In the genomic region with DNA sequence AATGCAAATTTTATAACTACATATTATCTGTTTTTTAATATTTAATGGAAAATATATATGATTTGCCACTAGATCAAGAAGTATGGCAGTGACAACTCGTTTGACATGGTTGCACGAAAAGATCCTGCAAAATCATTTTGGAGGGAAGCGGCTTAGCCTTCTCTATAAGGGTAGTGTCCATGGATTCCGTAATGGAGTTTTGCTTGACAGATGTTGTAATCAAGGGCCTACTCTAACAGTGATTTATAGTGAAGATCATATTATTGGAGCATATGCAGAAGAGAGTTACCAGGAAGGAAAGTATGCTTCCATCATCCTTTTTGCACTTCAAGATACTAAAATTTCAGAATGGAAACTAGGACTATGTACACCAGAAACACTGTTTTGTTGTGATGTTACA, we compare ENCODE assay signal across 9 cellular contexts. TPM values are rescaled to one million over a fixed set of nuclear protein-coding genes. Genes with fewer than 3 reads are reported as not detected.
DNase-seq lines count a peak whose midpoint lies in the region; ATAC-seq and TF ChIP-seq lines count a peak whose summit lies in the region.
"Had no signal": no experiment of that assay in that cellular context is flagged by ENCODE, and none has a peak within 500 bp of the region (broad histone marks: within the 10 kb centered on the region; RNA-seq: fewer than 3 reads in every experiment).

No MANE protein-coding gene starts in this region.

- DNase-seq in A172 (ENCODE audit: low spot score), result peak; percentile 13
- no peak for DNase-seq in activated naive CD8-positive, alpha-beta T cell treated with anti-CD3 and anti-CD28 coated beads, Interleukin-2, amount 10 ng/mL, durations not matched to agents 7 days and 5 days
- no peak for DNase-seq in memory B cell (ENCODE audit: low spot score in 2 of 2)
- no peak for DNase-seq in OCI-M2 (lab: John Stamatoyannopoulos, UW; ENCODE audit: unreplicated experiment)
- no peak for DNase-seq in H9
- DNase-seq in GF-D8 (lab: John Stamatoyannopoulos, UW), result no peak
- no peak for DNase-seq in mesenteric fat pad (ENCODE audit: low spot score)

- no peak overlapping the region for H3K27ac ChIP-seq in H9 (ENCODE audit: insufficient read length, low read depth, low read length)
- H3K27ac ChIP-seq: epithelial cell of prostate had no signal

- no peak overlapping the region for H3K14ac ChIP-seq in H9 (ENCODE audit: insufficient read depth, low read length)

- H3K27me3 Mint-ChIP-seq in activated naive CD8-positive, alpha-beta T cell treated with anti-CD3 and anti-CD28 coated beads, Interleukin-2, amount 10 ng/mL, durations not matched to agents 7 days and 5 days, result no peaks in the 10 kb centered on the region
- no peaks in the 10 kb centered on the region for H3K27me3 Mint-ChIP-seq in memory B cell
- peaks cover 25% of the 10 kb centered on the region for H3K27me3 Mint-ChIP-seq in H9 (ENCODE audit: low read depth)

- no peak overlapping the region for H2AK5ac ChIP-seq in H9 (ENCODE audit: insufficient read length, low read length)

- peaks cover 4% of the 10 kb centered on the region for H3K9me3 ChIP-seq in H9 (ENCODE audit: control insufficient read depth, low read depth, low read length)

- no peaks in the 10 kb centered on the region for H3K79me2 ChIP-seq in H9 (ENCODE audit: insufficient read depth, low read length)

- H3K9ac ChIP-seq in H9 (ENCODE audit: extremely low read depth, insufficient read length, low read length), result no peak overlapping the region

- no peak overlapping the region for H3K23ac ChIP-seq in H9 (ENCODE audit: insufficient read length, low read depth, low read length)

- H2BK5ac ChIP-seq in H9 (ENCODE audit: insufficient read length, low read length), result no peak overlapping the region

- no peaks in the 10 kb centered on the region for H3K79me1 ChIP-seq in H9 (ENCODE audit: insufficient read depth, low read depth, low read length, poor library complexity, severe bottlenecking)

- H4K20me1 ChIP-seq in H9 (ENCODE audit: control insufficient read depth, insufficient read depth, insufficient read length), result no peaks in the 10 kb centered on the region

- no peak overlapping the region for H2BK120ac ChIP-seq in H9 (ENCODE audit: low read depth, low read length, poor library complexity, severe bottlenecking)

- TF ChIP-seq CTCF in H9 (conservative IDR thresholded peaks at IDR 0.05), result no peak

- H3K27ac Mint-ChIP-seq in activated naive CD8-positive, alpha-beta T cell treated with anti-CD3 and anti-CD28 coated beads, Interleukin-2, amount 10 ng/mL, durations not matched to agents 7 days and 5 days, result peak overlapping the region; percentile 96
- peak overlapping the region; percentile 33 for H3K27ac Mint-ChIP-seq in memory B cell
- H3K27ac Mint-ChIP-seq in H9, result no peak overlapping the region

- no peak overlapping the region for H4K8ac ChIP-seq in H9 (replicated peaks; ENCODE audit: insufficient read length, low read depth, low read length)

- H3K4me1 Mint-ChIP-seq in activated naive CD8-positive, alpha-beta T cell treated with anti-CD3 and anti-CD28 coated beads, Interleukin-2, amount 10 ng/mL, durations not matched to agents 7 days and 5 days, result peaks cover 55% of the 10 kb centered on the region
- H3K4me1 Mint-ChIP-seq in memory B cell, result peaks cover 27% of the 10 kb centered on the region
- no peaks in the 10 kb centered on the region for H3K4me1 Mint-ChIP-seq in H9

- no peaks in the 10 kb centered on the region for H3K23me2 ChIP-seq in H9 (ENCODE audit: insufficient read length, low read depth, low read length, poor library complexity, severe bottlenecking)

- no peaks in the 10 kb centered on the region for H3K4me1 ChIP-seq in H9 (ENCODE audit: insufficient read depth, low read length)

- H2AFZ ChIP-seq in H9 (ENCODE audit: low read length), result no peak overlapping the region

- H2BK15ac ChIP-seq in H9 (ENCODE audit: low read depth, low read length), result no peak overlapping the region

- H3K4me3 Mint-ChIP-seq in activated naive CD8-positive, alpha-beta T cell treated with anti-CD3 and anti-CD28 coated beads, Interleukin-2, amount 10 ng/mL, durations not matched to agents 7 days and 5 days, result peak overlapping the region; percentile 97
- H3K4me3 Mint-ChIP-seq in memory B cell, result peak overlapping the region; percentile 80
- H3K4me3 Mint-ChIP-seq in H9, result no peak overlapping the region

- no peak overlapping the region for H2BK20ac ChIP-seq in H9 (ENCODE audit: low read depth, low read length, poor library complexity, severe bottlenecking)

- H3K9me3 Mint-ChIP-seq in activated naive CD8-positive, alpha-beta T cell treated with anti-CD3 and anti-CD28 coated beads, Interleukin-2, amount 10 ng/mL, durations not matched to agents 7 days and 5 days, result peaks cover 13% of the 10 kb centered on the region
- H3K9me3 Mint-ChIP-seq in memory B cell, result peaks cover 4% of the 10 kb centered on the region
- peaks cover 18 to 24% of the 10 kb centered on the region in 2 experiments for H3K9me3 Mint-ChIP-seq in H9

- H4K5ac ChIP-seq in H9 (ENCODE audit: insufficient read length, low read depth, low read length), result no peak overlapping the region

- no peak overlapping the region for H3K4ac ChIP-seq in H9 (ENCODE audit: low read depth, low read length)

- peaks cover 73% of the 10 kb centered on the region for H3K36me3 Mint-ChIP-seq in activated naive CD8-positive, alpha-beta T cell treated with anti-CD3 and anti-CD28 coated beads, Interleukin-2, amount 10 ng/mL, durations not matched to agents 7 days and 5 days
- peaks cover 9% of the 10 kb centered on the region for H3K36me3 Mint-ChIP-seq in memory B cell
- peaks cover 0 to 14% (median 2%) of the 10 kb centered on the region in 3 experiments; a peak in 3 of 7 replicates for H3K36me3 Mint-ChIP-seq in H9 (ENCODE audit: insufficient read depth in 1 of 3, low read depth in 3 of 3)

- no peak overlapping the region for H4K91ac ChIP-seq in H9 (ENCODE audit: insufficient read length, low read depth, low read length)

- H3K56ac ChIP-seq in H9 (ENCODE audit: insufficient read length, low read depth, low read length), result no peak overlapping the region

- no peak overlapping the region for H2BK12ac ChIP-seq in H9 (ENCODE audit: insufficient read length, low read depth, low read length)

- no peak overlapping the region for H3T11ph ChIP-seq in H9 (ENCODE audit: low read length)

- peak; percentile 39 for ATAC-seq in GM18909 (IDR thresholded peaks at IDR 0.05; ENCODE audit: poor library complexity, unreplicated experiment)
- ATAC-seq in activated naive CD8-positive, alpha-beta T cell treated with anti-CD3 and anti-CD28 coated beads, Interleukin-2, amount 10 ng/mL, durations not matched to agents 7 days and 5 days (ENCODE audit: low read depth), result no peak
- no peak for ATAC-seq in memory B cell (ENCODE audit: low read depth)

- WGBS in H9 (ENCODE audit: extremely low coverage, insufficient read length, low lambda C conversion rate), result no CpG with 5 or more reads among the region's 4 CpGs

- H3K4me2 ChIP-seq in H9 (ENCODE audit: insufficient read depth, insufficient read length, low read length), result no peak overlapping the region

- POLR2A ChIA-PET in activated naive CD8-positive, alpha-beta T cell treated with anti-CD3 and anti-CD28 coated beads, Interleukin-2, amount 10 ng/mL, durations not matched to agents 7 days and 5 days (lab: Charles Lee), result interaction anchor here (0.9 to 6.1 kb wide), 8 partner anchors 9 to 672 kb away, joined by 3 to 100 read pairs (median 4); a partner anchor contains a TSS

- no peaks in the 10 kb centered on the region; the same call in 1 of the 2 replicates for H3K27me3 ChIP-seq in H9 (ENCODE audit: insufficient read depth, low read length)

- H3K18ac ChIP-seq in H9 (ENCODE audit: insufficient read length, low read depth, low read length), result no peak overlapping the region

RNA-seq across cellular contexts. Expression of a gene that starts 0.5 kb away (rescaled TPM):
- 35.2 and 40.0 TPM in 2 replicates for total RNA-seq in A172 (2014; rRNA removed; shearing (Covaris generic))
- 100 to 1,000 TPM; 180 to 186 TPM for total RNA-seq in activated naive CD8-positive, alpha-beta T cell treated with anti-CD3 and anti-CD28 coated beads, Interleukin-2, amount 10 ng/mL, durations not matched to agents 7 days and 5 days
- total RNA-seq in H9 (2021), result not detected in 2 replicates
- total RNA-seq in mesenteric fat pad, result 40.6 TPM

RNA-seq across cellular contexts. Expression of a gene that starts 29.9 kb away (rescaled TPM):
- total RNA-seq in A172 (2014; rRNA removed; shearing (Covaris generic)), result 0.29 and 2.6 TPM in 2 replicates
- total RNA-seq in activated naive CD8-positive, alpha-beta T cell treated with anti-CD3 and anti-CD28 coated beads, Interleukin-2, amount 10 ng/mL, durations not matched to agents 7 days and 5 days, result 100 to 1,000 TPM; 278 to 290 TPM
- total RNA-seq in H9 (2021) (not detected in 2 replicates), mesenteric fat pad (25.6 TPM)

Comparison
In these comparisons a context has a peak if more than half of its experiments do, and no peak if none do; other contexts are left out.
1. H3K27ac Mint-ChIP-seq: peak in activated naive CD8-positive, alpha-beta T cell treated with anti-CD3 and anti-CD28 coated beads, Interleukin-2, amount 10 ng/mL, durations not matched to agents 7 days and 5 days (single experiment) and memory B cell (single experiment); none in H9 (0 of 3).
2. H3K4me3 Mint-ChIP-seq: peak in activated naive CD8-positive, alpha-beta T cell treated with anti-CD3 and anti-CD28 coated beads, Interleukin-2, amount 10 ng/mL, durations not matched to agents 7 days and 5 days (single experiment) and memory B cell (single experiment); none in H9 (0 of 2).
3. RNA of a gene that starts 0.5 kb away (total RNA-seq): 180 to 186 TPM in activated naive CD8-positive, alpha-beta T cell treated with anti-CD3 and anti-CD28 coated beads, Interleukin-2, amount 10 ng/mL, durations not matched to agents 7 days and 5 days, 40.6 TPM in mesenteric fat pad (single experiment) and 35.2 to 40.0 TPM in A172; not detected in H9; every median in the first group is over 10 times any median in the second.
4. RNA of a gene that starts 29.9 kb away (total RNA-seq): 278 to 290 TPM in activated naive CD8-positive, alpha-beta T cell treated with anti-CD3 and anti-CD28 coated beads, Interleukin-2, amount 10 ng/mL, durations not matched to agents 7 days and 5 days; 25.6 TPM in mesenteric fat pad (single experiment), 0.29 to 2.6 TPM in A172 and not detected in H9; every median in the first group is over 10 times any median in the second.